25 cellular contexts compared by ENCODE assay signal in genomic region chr9:134288731-134289130, GRCh38.
"Had no signal": no experiment of that assay in that cellular context is flagged by ENCODE, and none has a peak within 500 bp of the region (broad histone marks: within the 10 kb centered on the region; RNA-seq: fewer than 3 reads in every experiment).

No MANE protein-coding gene starts in this region.

- H3K4me1 ChIP-seq: foreskin keratinocyte, parathyroid adenoma had no signal

- H3K9ac ChIP-seq: parathyroid adenoma had no signal

- FAIRE-seq: colon, urothelium cell line had no signal

- H3K27ac ChIP-seq: esophagus muscularis mucosa, foreskin keratinocyte, heart right ventricle, parathyroid adenoma, psoas muscle, testis, transverse colon had no signal

- H3K9me3 ChIP-seq: breast epithelium, esophagus muscularis mucosa, heart right ventricle, psoas muscle, testis, transverse colon had no signal

- H3K4me3 ChIP-seq: breast epithelium, esophagus muscularis mucosa, heart right ventricle, psoas muscle, testis, transverse colon had no signal

- H3K36me3 ChIP-seq: breast epithelium, esophagus muscularis mucosa, heart right ventricle, transverse colon had no signal

- H3K27me3 ChIP-seq: breast epithelium, esophagus muscularis mucosa, testis, transverse colon had no signal

- H2AFZ ChIP-seq: parathyroid adenoma had no signal

- DNase-seq: activated B cell treated with CpG ODN at 0.5 μM for 24 hours; activated CD4-positive, alpha-beta T cell treated with anti-CD3 and anti-CD28 coated beads, Interleukin-2, amount 50 U/mL, for 1 hour; activated CD8-positive, alpha-beta memory T cell treated with anti-CD3 and anti-CD28 coated beads, Interleukin-2, amount 10 ng/mL, durations not matched to agents 7 days and 5 days; activated CD8-positive, alpha-beta T cell treated with anti-CD3 and anti-CD28 coated beads, Interleukin-2, amount 10 ng/mL, durations not matched to agents 7 days and 5 days; activated naive CD8-positive, alpha-beta T cell treated with anti-CD3 and anti-CD28 coated beads, Interleukin-2, amount 50 U/mL, for 24 hours; activated T-cell treated with anti-CD3 and anti-CD28 coated beads, Interleukin-2, amount 50 U/mL, for 48 hours; amygdala; dermis blood vessel endothelial cell; effector CD4-positive, alpha-beta T cell; foreskin keratinocyte; kidney glomerular epithelial cell; nucleus accumbens; stimulated activated CD4-positive, alpha-beta T cell treated with anti-CD3 and anti-CD28 coated beads, Interleukin-2, amount 100 ng/mL, for 48 hours; stimulated activated naive CD4-positive, alpha-beta T cell treated with Interleukin-2 at 50 U/mL for 16 hours; T-helper 2 cell; testis; transverse colon had no signal

- H3K79me2 ChIP-seq: parathyroid adenoma had no signal

- ATAC-seq: activated CD8-positive, alpha-beta memory T cell treated with anti-CD3 and anti-CD28 coated beads, Interleukin-2, amount 10 ng/mL, durations not matched to agents 7 days and 5 days; activated CD8-positive, alpha-beta T cell treated with anti-CD3 and anti-CD28 coated beads, Interleukin-2, amount 10 ng/mL, durations not matched to agents 7 days and 5 days; activated naive CD8-positive, alpha-beta T cell treated with anti-CD3 and anti-CD28 coated beads, Interleukin-2, amount 50 U/mL, for 24 hours; foreskin keratinocyte; heart right ventricle; naive thymus-derived CD8-positive, alpha-beta T cell; psoas muscle had no signal
